ENCODE assay signal across 11 cellular contexts in the genomic region with DNA sequence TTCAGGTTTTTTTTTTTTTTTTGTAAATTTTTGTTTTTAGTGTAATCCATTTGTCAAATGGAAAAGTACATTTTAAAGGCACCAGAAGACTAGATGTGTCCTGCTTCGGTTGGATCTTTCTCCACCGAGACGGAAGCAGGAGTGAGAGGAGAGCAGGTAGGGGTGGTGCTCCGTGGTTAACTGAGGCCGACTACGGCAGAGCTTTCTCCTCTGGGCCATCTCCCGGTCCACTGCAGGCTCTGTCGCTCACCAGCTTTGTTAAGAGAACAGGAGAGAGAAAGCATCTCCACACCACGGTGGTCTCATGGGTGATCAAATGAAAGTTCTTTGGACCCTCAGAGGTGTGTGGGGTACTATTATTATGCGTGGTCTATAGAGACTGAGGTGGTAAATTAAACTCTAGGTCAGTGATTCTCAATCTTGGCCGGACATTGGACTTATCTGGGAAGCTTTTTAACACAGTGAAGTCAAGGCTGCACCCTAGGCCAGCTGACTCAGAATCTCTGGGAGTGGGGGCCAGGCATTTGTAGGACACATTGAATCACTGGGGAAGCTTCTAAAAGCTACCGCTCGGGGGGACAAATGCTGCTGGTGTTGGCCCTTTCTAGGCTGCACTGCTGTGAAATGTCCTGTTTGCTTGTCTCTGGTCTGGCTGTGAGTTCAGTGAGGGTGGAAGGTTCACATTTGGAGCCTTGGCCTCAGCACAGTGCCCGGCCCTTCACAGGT. TPM values are rescaled to one million over a fixed set of nuclear protein-coding genes. Genes with fewer than 3 reads are reported as not detected.
DNase-seq lines count a peak whose midpoint lies in the region; ATAC-seq and TF ChIP-seq lines count a peak whose summit lies in the region.
"Had no signal": no experiment of that assay in that cellular context is flagged by ENCODE, and none has a peak within 500 bp of the region (broad histone marks: within the 10 kb centered on the region; RNA-seq: fewer than 3 reads in every experiment).

No MANE protein-coding gene starts in this region.

- H3K27ac ChIP-seq in GM23248 (peak overlapping the region; percentile 23), coronary artery (peak overlapping the region; percentile 80 to 83), right lobe of liver (peak overlapping the region in 2 of 3 donors; percentile 9 to 57), spleen (peak overlapping the region in 7 of 8 donors; percentile 29 to 78 (median 74))

- H3K4me1 Mint-ChIP-seq in progenitor cell of endocrine pancreas (ENCODE audit: low read depth): peaks cover 23% of the 10 kb centered on the region
- peaks cover 20% of the 10 kb centered on the region for H3K4me1 Mint-ChIP-seq in activated T-helper 2 cell treated with anti-CD3 and anti-CD28 coated beads, Interferon-gamma antibody, Interleukin-2, Interleukin-4, amounts not matched to agents 10 μg/mL and 5 μg/mL and 100 μg/mL, durations not matched to agents 14 hours and 24 hours and 36 hours (ENCODE audit: low read depth)

- intact Hi-C loops in right lobe of liver (cut with DNase I): no loop called here
- intact Hi-C loops in spleen (cut with DNase I; ENCODE audit: low total_unique reads): no loop called here
- intact Hi-C loops in activated T-helper 2 cell treated with anti-CD3 and anti-CD28 coated beads, Interferon-gamma antibody, Interleukin-2, Interleukin-4, amounts not matched to agents 10 μg/mL and 5 μg/mL and 100 μg/mL, durations not matched to agents 14 hours and 24 hours and 36 hours (cut with micrococcal nuclease): no loop called here

- H3K4me3 ChIP-seq in GM23248: no peak overlapping the region
- H3K4me3 ChIP-seq in coronary artery: no peak overlapping the region
- H3K4me3 ChIP-seq in right lobe of liver: no peak overlapping the region
- no peak overlapping the region for H3K4me3 ChIP-seq in spleen

- in situ Hi-C loops in GM23248 (cut with MboI): no loop called here

- no peaks in the 10 kb centered on the region for H3K36me3 ChIP-seq in GM23248 (ENCODE audit: low read depth)
- H3K36me3 ChIP-seq in right lobe of liver: no peaks in the 10 kb centered on the region
- H3K36me3 ChIP-seq in spleen: no peaks in the 10 kb centered on the region

- H3K27me3 Mint-ChIP-seq in progenitor cell of endocrine pancreas: peaks cover 4% of the 10 kb centered on the region
- H3K27me3 Mint-ChIP-seq in activated T-helper 2 cell treated with anti-CD3 and anti-CD28 coated beads, Interferon-gamma antibody, Interleukin-2, Interleukin-4, amounts not matched to agents 10 μg/mL and 5 μg/mL and 100 μg/mL, durations not matched to agents 14 hours and 24 hours and 36 hours (ENCODE audit: low read depth): peaks cover 6% of the 10 kb centered on the region

- peak overlapping the region; percentile 58 for H3K4me2 ChIP-seq in GM23248 (ENCODE audit: unreplicated experiment)

- peak overlapping the region; percentile 36; the same call in 1 of the 2 replicates for H3K9ac ChIP-seq in GM23248

- peak overlapping the region; percentile 69 for H2AFZ ChIP-seq in GM23248

- no peaks in the 10 kb centered on the region for H3K36me3 Mint-ChIP-seq in progenitor cell of endocrine pancreas (ENCODE audit: insufficient read depth)
- no peaks in the 10 kb centered on the region for H3K36me3 Mint-ChIP-seq in activated T-helper 2 cell treated with anti-CD3 and anti-CD28 coated beads, Interferon-gamma antibody, Interleukin-2, Interleukin-4, amounts not matched to agents 10 μg/mL and 5 μg/mL and 100 μg/mL, durations not matched to agents 14 hours and 24 hours and 36 hours (ENCODE audit: low read depth)

- 46 to 48% methylated on average over 14 of the region's 14 CpGs for WGBS in GM23248 (ENCODE audit: low coverage in 1 of 2, low lambda C conversion rate in 2 of 2, missing lambda C conversion rate in 2 of 2), 2 experiments
- 78% methylated on average over 10 of the region's 14 CpGs for WGBS in right lobe of liver (ENCODE audit: insufficient coverage, low coverage, low lambda C conversion rate, missing lambda C conversion rate)
- 80 to 90% (median 90%) methylated on average over 14 of the region's 14 CpGs for WGBS in spleen, 5 donors

- no peaks in the 10 kb centered on the region for H3K9me2 ChIP-seq in GM23248 (ENCODE audit: insufficient read depth)

- TF ChIP-seq CTCF in coronary artery (IDR thresholded peaks at IDR 0.05): no peak
- TF ChIP-seq CTCF in right lobe of liver (IDR thresholded peaks at IDR 0.05): no peak
- no peak for TF ChIP-seq CTCF in spleen (IDR thresholded peaks at IDR 0.05 in 8 of 11, conservative IDR thresholded peaks at IDR 0.05 in 3 of 11)
- no peak for TF ChIP-seq CTCF in progenitor cell of endocrine pancreas (IDR thresholded peaks at IDR 0.05; ENCODE audit: unreplicated experiment)

- no peaks in the 10 kb centered on the region for H4K20me1 ChIP-seq in GM23248 (ENCODE audit: insufficient read depth)

- ATAC-seq in right lobe of liver (peak in 2 of 4 donors; percentile 12 to 33), HG03354 (IDR thresholded peaks at IDR 0.05; ENCODE audit: poor library complexity, severe bottlenecking, unreplicated experiment) (no peak)

- peaks cover 28% of the 10 kb centered on the region for H3K4me1 ChIP-seq in GM23248 (ENCODE audit: insufficient read depth)
- H3K4me1 ChIP-seq in right lobe of liver: no peaks in the 10 kb centered on the region
- H3K4me1 ChIP-seq in spleen: peaks cover 18 to 51% (median 33%) of the 10 kb centered on the region in 6 donors

- TF ChIP-seq POLR2A in right lobe of liver (IDR thresholded peaks at IDR 0.05) (no peak), spleen (IDR thresholded peaks at IDR 0.05) (no peak)

- H3K9me3 ChIP-seq in GM23248 (ENCODE audit: low read depth): no peaks in the 10 kb centered on the region
- H3K9me3 ChIP-seq in right lobe of liver: no peaks in the 10 kb centered on the region
- H3K9me3 ChIP-seq in spleen: no peaks in the 10 kb centered on the region

- no peaks in the 10 kb centered on the region for H3K27me3 ChIP-seq in GM23248 (replicated peaks; ENCODE audit: insufficient read depth)
- no peaks in the 10 kb centered on the region for H3K27me3 ChIP-seq in right lobe of liver
- peaks cover 0 to 10% (median 0%) of the 10 kb centered on the region in 7 donors for H3K27me3 ChIP-seq in spleen (replicated peaks in 1 of 7)

- H3K4me3 Mint-ChIP-seq in progenitor cell of endocrine pancreas (ENCODE audit: low read depth): no peak overlapping the region
- no peak overlapping the region for H3K4me3 Mint-ChIP-seq in activated T-helper 2 cell treated with anti-CD3 and anti-CD28 coated beads, Interferon-gamma antibody, Interleukin-2, Interleukin-4, amounts not matched to agents 10 μg/mL and 5 μg/mL and 100 μg/mL, durations not matched to agents 14 hours and 24 hours and 36 hours (ENCODE audit: low read depth)
- H3K4me3 Mint-ChIP-seq: central memory CD8-positive, alpha-beta T cell; nephron progenitor cell had no signal

- H3K9me3 Mint-ChIP-seq in progenitor cell of endocrine pancreas (ENCODE audit: low read depth): no peaks in the 10 kb centered on the region
- H3K9me3 Mint-ChIP-seq in activated T-helper 2 cell treated with anti-CD3 and anti-CD28 coated beads, Interferon-gamma antibody, Interleukin-2, Interleukin-4, amounts not matched to agents 10 μg/mL and 5 μg/mL and 100 μg/mL, durations not matched to agents 14 hours and 24 hours and 36 hours: no peaks in the 10 kb centered on the region
- H3K9me3 Mint-ChIP-seq: central memory CD8-positive, alpha-beta T cell; nephron progenitor cell had no signal

- H3F3A ChIP-seq in GM23248 (ENCODE audit: insufficient read depth): no peaks in the 10 kb centered on the region; the same call in 1 of the 2 replicates

- H3K27ac Mint-ChIP-seq in progenitor cell of endocrine pancreas: no peak overlapping the region
- H3K27ac Mint-ChIP-seq in activated T-helper 2 cell treated with anti-CD3 and anti-CD28 coated beads, Interferon-gamma antibody, Interleukin-2, Interleukin-4, amounts not matched to agents 10 μg/mL and 5 μg/mL and 100 μg/mL, durations not matched to agents 14 hours and 24 hours and 36 hours: no peak overlapping the region

- peak; percentile 80 for DNase-seq in GM23248
- DNase-seq in coronary artery (ENCODE audit: low spot score): peak; percentile 81
- no peak for DNase-seq in right lobe of liver
- no peak for DNase-seq in spleen
- DNase-seq in DMS53 treated with DMSO at 0.1 percent for 48 hours (lab: John Stamatoyannopoulos, UW; ENCODE audit: unreplicated experiment): no peak
- DNase-seq in progenitor cell of endocrine pancreas (ENCODE audit: low spot score, unreplicated experiment): no peak
- DNase-seq in activated T-helper 2 cell treated with anti-CD3 and anti-CD28 coated beads, Interferon-gamma antibody, Interleukin-2, Interleukin-4, amounts not matched to agents 10 μg/mL and 5 μg/mL and 100 μg/mL, durations not matched to agents 14 hours and 24 hours and 36 hours (ENCODE audit: low spot score): no peak
- DNase-seq: activated CD8-positive, alpha-beta memory T cell treated with anti-CD3 and anti-CD28 coated beads, Interleukin-2, amount 50 U/mL, for 48 hours; nephron progenitor cell had no signal

- no peaks in the 10 kb centered on the region for H3K79me2 ChIP-seq in GM23248 (ENCODE audit: insufficient read depth)

RNA-seq across cellular contexts. Expression of gene ABCA4, which starts 25.0 kb away (rescaled TPM):
- total RNA-seq in GM23248 (2014; rRNA removed; shearing (Covaris generic)): 0.63 and 3.7 TPM in 2 replicates
- polyA plus RNA-seq in GM23248 (2016; fragmentation: Nextera tagmentation; extraction: Ambion mirVana) (0.20 and 0.25 TPM in 2 replicates), spleen (under 1 TPM; 0.04 to 0.10 (median 0.05) TPM)
- total RNA-seq in right lobe of liver (under 1 TPM; 0.49 to 0.99 (median 0.75) TPM), spleen (under 1 TPM; 0.17 to 0.64 (median 0.26) TPM), progenitor cell of endocrine pancreas (0.86 and 2.0 TPM in 2 replicates)
- total RNA-seq in activated T-helper 2 cell treated with anti-CD3 and anti-CD28 coated beads, Interferon-gamma antibody, Interleukin-2, Interleukin-4, amounts not matched to agents 10 μg/mL and 5 μg/mL and 100 μg/mL, durations not matched to agents 14 hours and 24 hours and 36 hours: not detected in 2 replicates

Comparison
In these comparisons a context has a peak if more than half of its experiments do, and no peak if none do; other contexts are left out.
1. DNase-seq: peak in GM23248 (single experiment) and coronary artery (single experiment); none in right lobe of liver (0 of 3), spleen (single experiment), DMS53 treated with DMSO at 0.1 percent for 48 hours (single experiment), progenitor cell of endocrine pancreas (single experiment) and activated T-helper 2 cell treated with anti-CD3 and anti-CD28 coated beads, Interferon-gamma antibody, Interleukin-2, Interleukin-4, amounts not matched to agents 10 μg/mL and 5 μg/mL and 100 μg/mL, durations not matched to agents 14 hours and 24 hours and 36 hours (single experiment).
2. H3K27ac ChIP-seq: peak in every context shown above with its lines; median percentile 82 in coronary artery; 74 in spleen; 33 in right lobe of liver; 23 in GM23248.